Comparison of ENCODE assay signal across 24 cellular contexts in the genomic region with DNA sequence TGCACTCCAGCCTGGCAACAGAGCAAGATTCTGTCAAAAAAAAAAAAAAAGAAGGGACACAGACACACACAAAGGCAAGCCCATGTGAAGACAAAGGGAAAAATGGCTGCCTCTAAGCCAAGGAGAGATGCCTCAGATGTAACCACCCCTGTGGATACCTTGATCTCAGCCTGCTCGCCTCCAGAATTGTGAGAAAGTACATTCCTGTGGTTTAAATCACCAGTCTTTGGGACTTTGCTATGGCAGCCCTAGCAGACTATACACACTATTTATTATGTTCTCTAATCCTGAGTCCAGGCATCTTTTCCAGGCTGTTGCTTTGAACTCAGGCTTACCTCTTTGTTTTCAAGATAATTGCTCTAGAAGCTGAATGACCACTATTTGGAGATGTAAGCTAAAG.
DNase-seq lines count a peak whose midpoint lies in the region; ATAC-seq and TF ChIP-seq lines count a peak whose summit lies in the region.
"Had no signal": no experiment of that assay in that cellular context is flagged by ENCODE, and none has a peak within 500 bp of the region (broad histone marks: within the 10 kb centered on the region; RNA-seq: fewer than 3 reads in every experiment).

No MANE protein-coding gene starts in this region.

- 13% methylated on average over 1 of the region's 1 CpG for WGBS in mesenchymal stem cell

- H3K27me3 Mint-ChIP-seq in activated T-helper 17 cell treated with anti-CD3 and anti-CD28 coated beads, Interleukin-2, amount 50 U/mL, for 72 hours = no peaks in the 10 kb centered on the region
- H3K27me3 Mint-ChIP-seq: activated CD4-positive, alpha-beta memory T cell treated with anti-CD3 and anti-CD28 coated beads, Interleukin-2, amount 10 ng/mL, durations not matched to agents 7 days and 5 days; central memory CD8-positive, alpha-beta T cell; stimulated activated naive CD8-positive, alpha-beta T cell treated with anti-CD3 and anti-CD28 coated beads, Interleukin-15, amount 100 ng/mL, for 72 hours had no signal

- DNase-seq in AG08395 (ENCODE audit: low spot score) (peak; percentile 80), LHCN-M2 (ENCODE audit: low read depth) (peak; percentile 86), astrocyte of the spinal cord (ENCODE audit: low read depth, low spot score) (peak; percentile 87), mesenchymal stem cell (peak; percentile 33)
- DNase-seq: activated CD4-positive, alpha-beta memory T cell treated with anti-CD3 and anti-CD28 coated beads, Interleukin-2, amount 10 ng/mL, durations not matched to agents 7 days and 5 days; activated CD4-positive, CD25-positive, alpha-beta regulatory T cell; adrenal gland; HCEC 1CT; lower lobe of right lung; MG63; NCI-H1436 treated with DMSO at 0.1 percent for 48 hours; NCI-H526 treated with DMSO at 0.1 percent for 48 hours; nucleus accumbens; stimulated activated CD4-positive, alpha-beta T cell treated with anti-CD3 and anti-CD28 coated beads, Interleukin-4, amount 100 ng/mL, for 24 hours; stimulated activated naive CD8-positive, alpha-beta T cell treated with anti-CD3 and anti-CD28 coated beads, Interleukin-15, amount 100 ng/mL, for 72 hours; T-helper 9 cell; tibial artery had no signal

- peaks cover 9% of the 10 kb centered on the region for H3K9me3 Mint-ChIP-seq in activated T-helper 17 cell treated with anti-CD3 and anti-CD28 coated beads, Interleukin-2, amount 50 U/mL, for 72 hours

- H2BK12ac ChIP-seq in mesenchymal stem cell (ENCODE audit: low read length in 2 of 2) = no peak overlapping the region

- H3K4me2 ChIP-seq in mesenchymal stem cell (ENCODE audit: low read length, poor library complexity, severe bottlenecking) = no peak overlapping the region
- H3K4me2 ChIP-seq: A549, hepatocyte had no signal

- no peaks in the 10 kb centered on the region for H3K36me3 ChIP-seq in mesenchymal stem cell (ENCODE audit: control insufficient read depth in 1 of 2, insufficient read depth in 2 of 2, low read depth in 1 of 2, low read length in 2 of 2)
- H3K36me3 ChIP-seq: adrenal gland, lower lobe of right lung, MG63, tibial artery had no signal

- H3K36me3 Mint-ChIP-seq in activated T-helper 17 cell treated with anti-CD3 and anti-CD28 coated beads, Interleukin-2, amount 50 U/mL, for 72 hours (ENCODE audit: low read depth) = no peaks in the 10 kb centered on the region

- no peak overlapping the region for H2AFZ ChIP-seq in mesenchymal stem cell (ENCODE audit: low read depth, low read length)
- H2AFZ ChIP-seq: hepatocyte had no signal

- H3K4me1 ChIP-seq in mesenchymal stem cell (ENCODE audit: control insufficient read depth, insufficient read depth, low read depth, low read length) = peaks cover 2% of the 10 kb centered on the region
- H3K4me1 ChIP-seq: A549, adrenal gland, lower lobe of right lung had no signal

- H3K27ac ChIP-seq in mesenchymal stem cell (ENCODE audit: low read length, poor library complexity, severe bottlenecking) = no peak overlapping the region
- H3K27ac ChIP-seq: A549, adrenal gland, hepatocyte, lower lobe of right lung, tibial artery had no signal

- in situ Hi-C loops in astrocyte of the spinal cord (cut with HindIII; ENCODE audit: low sequenced_read_pairs) = no loop called here

- H3K27ac Mint-ChIP-seq in activated T-helper 17 cell treated with anti-CD3 and anti-CD28 coated beads, Interleukin-2, amount 50 U/mL, for 72 hours = no peak overlapping the region
- H3K27ac Mint-ChIP-seq: activated CD4-positive, alpha-beta memory T cell treated with anti-CD3 and anti-CD28 coated beads, Interleukin-2, amount 10 ng/mL, durations not matched to agents 7 days and 5 days had no signal

- H3K79me1 ChIP-seq in mesenchymal stem cell (replicated peaks; ENCODE audit: low read length, poor library complexity, severe bottlenecking) = no peaks in the 10 kb centered on the region

- no peaks in the 10 kb centered on the region for H3K4me1 Mint-ChIP-seq in activated T-helper 17 cell treated with anti-CD3 and anti-CD28 coated beads, Interleukin-2, amount 50 U/mL, for 72 hours
- H3K4me1 Mint-ChIP-seq: activated CD4-positive, alpha-beta memory T cell treated with anti-CD3 and anti-CD28 coated beads, Interleukin-2, amount 10 ng/mL, durations not matched to agents 7 days and 5 days; central memory CD8-positive, alpha-beta T cell; stimulated activated naive CD8-positive, alpha-beta T cell treated with anti-CD3 and anti-CD28 coated beads, Interleukin-15, amount 100 ng/mL, for 72 hours had no signal

- no peak overlapping the region for H4K91ac ChIP-seq in mesenchymal stem cell (ENCODE audit: low read length)

- no peak overlapping the region for H3K18ac ChIP-seq in mesenchymal stem cell (ENCODE audit: low read depth in 1 of 2, low read length in 2 of 2)

- no peak overlapping the region for H4K8ac ChIP-seq in mesenchymal stem cell (ENCODE audit: low read length)

- no peak overlapping the region for H3K4ac ChIP-seq in mesenchymal stem cell (ENCODE audit: low read depth in 1 of 2, low read length in 2 of 2)

- no peak overlapping the region for H3K14ac ChIP-seq in mesenchymal stem cell (ENCODE audit: low read length in 2 of 2)

- H3K23ac ChIP-seq in mesenchymal stem cell (ENCODE audit: low read length in 2 of 2) = no peak overlapping the region

- no peak overlapping the region for H3K9ac ChIP-seq in mesenchymal stem cell (ENCODE audit: low read length)

- no peak overlapping the region for H2AK5ac ChIP-seq in mesenchymal stem cell (ENCODE audit: low read length, severe bottlenecking)

- H3K27me3 ChIP-seq in mesenchymal stem cell (ENCODE audit: control insufficient read depth in 1 of 2, insufficient read depth in 1 of 2, low read length in 2 of 2) = peaks cover 0 to 4% of the 10 kb centered on the region in 2 experiments
- H3K27me3 ChIP-seq: adrenal gland, hepatocyte, MG63, tibial artery had no signal

- H3K4me3 Mint-ChIP-seq in activated T-helper 17 cell treated with anti-CD3 and anti-CD28 coated beads, Interleukin-2, amount 50 U/mL, for 72 hours = no peak overlapping the region
- H3K4me3 Mint-ChIP-seq: activated CD4-positive, alpha-beta memory T cell treated with anti-CD3 and anti-CD28 coated beads, Interleukin-2, amount 10 ng/mL, durations not matched to agents 7 days and 5 days; central memory CD8-positive, alpha-beta T cell; stimulated activated naive CD8-positive, alpha-beta T cell treated with anti-CD3 and anti-CD28 coated beads, Interleukin-15, amount 100 ng/mL, for 72 hours had no signal

- H2BK5ac ChIP-seq in mesenchymal stem cell (ENCODE audit: low read depth, low read length, poor library complexity, severe bottlenecking) = no peak overlapping the region

- no peak for ATAC-seq in GM18505 (IDR thresholded peaks at IDR 0.05; ENCODE audit: unreplicated experiment)
- ATAC-seq in HG03139 (IDR thresholded peaks at IDR 0.05; ENCODE audit: unreplicated experiment) = no peak
- no peak for ATAC-seq in HG03045 (IDR thresholded peaks at IDR 0.05; ENCODE audit: unreplicated experiment)
- ATAC-seq in activated T-helper 17 cell treated with anti-CD3 and anti-CD28 coated beads, Interleukin-2, amount 50 U/mL, for 72 hours (replicated peaks) = no peak
- ATAC-seq: A549; lower lobe of right lung; stimulated activated naive CD8-positive, alpha-beta T cell treated with anti-CD3 and anti-CD28 coated beads, Interleukin-15, amount 100 ng/mL, for 72 hours had no signal

- H3K9me3 ChIP-seq in mesenchymal stem cell (ENCODE audit: control insufficient read depth, low read length) = no peaks in the 10 kb centered on the region
- H3K9me3 ChIP-seq: A549, adrenal gland, lower lobe of right lung, MG63, tibial artery had no signal

- no peak overlapping the region for H2BK120ac ChIP-seq in mesenchymal stem cell (ENCODE audit: low read depth, low read length)

- H3K4me3 ChIP-seq in astrocyte of the spinal cord (ENCODE audit: low read depth, low read length) (no peak overlapping the region), mesenchymal stem cell (ENCODE audit: insufficient read depth in 1 of 2, low read depth in 1 of 2, low read length in 2 of 2) (no peak overlapping the region)
- H3K4me3 ChIP-seq: A549, adrenal gland, hepatocyte, lower lobe of right lung, MG63, tibial artery had no signal

- TF ChIP-seq POLR2A in GM18505 (IDR thresholded peaks at IDR 0.05; ENCODE audit: borderline replicate concordance, extremely low read depth, insufficient read depth, insufficient read length) = no peak

- H2BK15ac ChIP-seq in mesenchymal stem cell (ENCODE audit: low read depth, poor library complexity, severe bottlenecking) = no peak overlapping the region

- TF ChIP-seq CTCF in astrocyte of the spinal cord (IDR thresholded peaks at IDR 0.05; ENCODE audit: low read depth, low read length) = no peak

Comparison
In these comparisons a context has a peak if more than half of its experiments do, and no peak if none do; other contexts are left out.
1. DNase-seq: peak in every context shown above with its lines; median percentile 87 in astrocyte of the spinal cord; 86 in LHCN-M2; 80 in AG08395; 33 in mesenchymal stem cell.